ENCODE assay signal across 15 cellular contexts in genomic region chr12:41514907-41515306, GRCh38.
DNase-seq lines count a peak whose midpoint lies in the region; ATAC-seq and TF ChIP-seq lines count a peak whose summit lies in the region.
"Had no signal": no experiment of that assay in that cellular context is flagged by ENCODE, and none has a peak within 500 bp of the region (broad histone marks: within the 10 kb centered on the region; RNA-seq: fewer than 3 reads in every experiment).

No MANE protein-coding gene starts in this region.

- no peak overlapping the region for H4K5ac ChIP-seq in mesendoderm (ENCODE audit: low read length)

- H3K36me3 ChIP-seq in WERI-Rb-1 (no peaks in the 10 kb centered on the region), mesendoderm (ENCODE audit: control insufficient read depth, insufficient read depth, low read length) (no peaks in the 10 kb centered on the region)
- H3K36me3 ChIP-seq: tibial nerve had no signal

- H2AK5ac ChIP-seq in mesendoderm (ENCODE audit: low read length) = no peak overlapping the region

- DNase-seq in NCI-H1105 (lab: John Stamatoyannopoulos, UW) (peak; percentile 6), NCI-H1105 treated with DMSO at 0.1 percent for 48 hours (lab: John Stamatoyannopoulos, UW) (no peak), HFF-Myc (ENCODE audit: extremely low read depth, low read depth) (no peak), WERI-Rb-1 (peak; percentile 41), mesendoderm (peak; percentile 23), NCI-H1436 treated with DMSO at 0.1 percent for 48 hours (lab: John Stamatoyannopoulos, UW) (no peak), coronary artery (ENCODE audit: low spot score) (no peak)
- DNase-seq: activated CD4-positive, alpha-beta T cell treated with anti-CD3 and anti-CD28 coated beads, Interleukin-2, amount 10 ng/mL, durations not matched to agents 7 days and 5 days; activated naive CD4-positive, alpha-beta T cell treated with anti-CD3 and anti-CD28 coated beads for 36 hours; kidney glomerular epithelial cell; naive B cell; NCI-H774 had no signal

- no peak overlapping the region for H3K23ac ChIP-seq in mesendoderm (ENCODE audit: low read length)

- H3K4me2 ChIP-seq in mesendoderm (ENCODE audit: low read length) = no peak overlapping the region
- H3K4me2 ChIP-seq: A549 had no signal

- H3K18ac ChIP-seq in mesendoderm (ENCODE audit: low read length) = no peak overlapping the region

- H3K79me2 ChIP-seq in mesendoderm (ENCODE audit: control insufficient read depth, insufficient read depth, low read length) = no peaks in the 10 kb centered on the region

- no peaks in the 10 kb centered on the region for H3K27me3 ChIP-seq in WERI-Rb-1 (ENCODE audit: insufficient read depth, low read depth, severe bottlenecking)
- no peaks in the 10 kb centered on the region for H3K27me3 ChIP-seq in mesendoderm (ENCODE audit: insufficient read depth, low read length, poor library complexity)
- H3K27me3 ChIP-seq: tibial nerve had no signal

- no peak overlapping the region for H3K56ac ChIP-seq in mesendoderm (ENCODE audit: low read length)

- ATAC-seq in GM21825 (IDR thresholded peaks at IDR 0.05; ENCODE audit: unreplicated experiment) = no peak

- peaks cover 3% of the 10 kb centered on the region for H3K4me1 ChIP-seq in mesendoderm (ENCODE audit: control insufficient read depth, low read depth, low read length)
- H3K4me1 ChIP-seq: A549, tibial nerve had no signal

- H2BK120ac ChIP-seq in mesendoderm (ENCODE audit: low read depth, low read length) = no peak overlapping the region

- WGBS in mesendoderm (ENCODE audit: extremely low coverage, insufficient coverage, low lambda C conversion rate) = 100% methylated on average over 1 of the region's 3 CpGs

- H4K8ac ChIP-seq in mesendoderm (ENCODE audit: low read depth, low read length) = no peak overlapping the region

- H3K9me3 ChIP-seq in WERI-Rb-1 (ENCODE audit: severe bottlenecking) = no peaks in the 10 kb centered on the region
- H3K9me3 ChIP-seq: A549, tibial nerve had no signal

- no peak overlapping the region for H3K4ac ChIP-seq in mesendoderm (ENCODE audit: low read depth, low read length)

- no peaks in the 10 kb centered on the region for H3K79me1 ChIP-seq in mesendoderm (ENCODE audit: low read length)

- H2BK15ac ChIP-seq in mesendoderm (replicated peaks; ENCODE audit: low read depth) = no peak overlapping the region

- no peak overlapping the region for H3K27ac ChIP-seq in WERI-Rb-1
- H3K27ac ChIP-seq in mesendoderm (ENCODE audit: low read depth, low read length) = no peak overlapping the region
- no peak overlapping the region for H3K27ac ChIP-seq in coronary artery
- H3K27ac ChIP-seq: A549, tibial nerve had no signal

- peak; percentile 50 for TF ChIP-seq CTCF in HFF-Myc (IDR thresholded peaks at IDR 0.05; ENCODE audit: low read depth, low read length, missing control alignments)
- TF ChIP-seq CTCF in WERI-Rb-1 (IDR thresholded peaks at IDR 0.05; ENCODE audit: low read depth, low read length) = peak; percentile 53
- no peak for TF ChIP-seq CTCF in coronary artery (IDR thresholded peaks at IDR 0.05)

- no peak overlapping the region for H2BK5ac ChIP-seq in mesendoderm (ENCODE audit: low read length)

- no peak overlapping the region for H3K9ac ChIP-seq in mesendoderm (ENCODE audit: low read length)

- no peak overlapping the region for H3K4me3 ChIP-seq in HFF-Myc (replicated peaks; ENCODE audit: low read depth, low read length)
- no peak overlapping the region for H3K4me3 ChIP-seq in WERI-Rb-1 (ENCODE audit: low read depth, low read length)
- no peak overlapping the region for H3K4me3 ChIP-seq in mesendoderm (ENCODE audit: low read length)
- H3K4me3 ChIP-seq in coronary artery = no peak overlapping the region
- H3K4me3 ChIP-seq: A549, tibial nerve had no signal

Comparison
In these comparisons a context has a peak if more than half of its experiments do, and no peak if none do; other contexts are left out.
1. DNase-seq: peak in NCI-H1105 (single experiment), WERI-Rb-1 (single experiment) and mesendoderm (single experiment); none in NCI-H1105 treated with DMSO at 0.1 percent for 48 hours (single experiment), HFF-Myc (single experiment), NCI-H1436 treated with DMSO at 0.1 percent for 48 hours (single experiment) and coronary artery (single experiment).